In genomic region chr17:46634844-46635243, GRCh38 we compare ENCODE assay signal across 5 cellular contexts. TPM values are rescaled to one million over a fixed set of nuclear protein-coding genes. Genes with fewer than 3 reads are reported as not detected.
DNase-seq lines count a peak whose midpoint lies in the region; ATAC-seq, FAIRE-seq and TF ChIP-seq lines count a peak whose summit lies in the region.
"Not testable (repeated sequence)": the region's sequence is repeated elsewhere in the genome, so short reads cannot be mapped to it uniquely, and the experiment has no call there.

No MANE protein-coding gene starts in this region.

- not testable (repeated sequence) for H2AFZ ChIP-seq in GM12878 (ENCODE audit: control insufficient read depth, low read depth, low read length); keratinocyte (ENCODE audit: control insufficient read depth, low read length)

- H3K4me2 ChIP-seq in A549; GM12878 (ENCODE audit: control insufficient read depth, insufficient read depth); keratinocyte (ENCODE audit: control insufficient read depth, extremely low read depth, insufficient read depth, low read depth, low read length): not testable (repeated sequence)

- RAD21 ChIA-PET in GM12878 (lab: Charles Lee; ENCODE audit: unreplicated experiment) = not testable (repeated sequence)

- not testable (repeated sequence) for H3K4me1 ChIP-seq in A549; GM12878 (ENCODE audit: control insufficient read depth, insufficient read depth, low read length); keratinocyte (ENCODE audit: control insufficient read depth, extremely low read depth, insufficient read depth, low read length)

- H3K79me2 ChIP-seq in GM12878 (ENCODE audit: control insufficient read depth, insufficient read depth, low read length); keratinocyte (ENCODE audit: control insufficient read depth, insufficient read depth, low read length): not testable (repeated sequence)

- intact Hi-C loops in GM12878 (cut with micrococcal nuclease; ENCODE audit: unreplicated experiment) = not testable (repeated sequence)

- CTCF ChIA-PET in A549 (lab: Yijun Ruan, JAX); GM12878 (lab: Yijun Ruan, JAX): not testable (repeated sequence)

- H3K4me1 Mint-ChIP-seq in central memory CD8-positive, alpha-beta T cell = not testable (repeated sequence)

- not testable (repeated sequence) for H4K20me1 ChIP-seq in GM12878 (ENCODE audit: control insufficient read depth, insufficient read depth); keratinocyte (ENCODE audit: control insufficient read depth, extremely low read depth, insufficient read depth, low read length)

- H3K27me3 ChIP-seq in GM12878 (replicated peaks in 1 of 2; ENCODE audit: control insufficient read depth in 2 of 2, insufficient read depth in 2 of 2, low read length in 1 of 2); keratinocyte (ENCODE audit: control insufficient read depth, extremely low read depth, insufficient read depth, low read length): not testable (repeated sequence)

- dilution Hi-C loops in keratinocyte (cut with MboI; ENCODE audit: extremely low pct_ligation_motif_present, low sequenced_read_pairs) = not testable (repeated sequence)

- H3K36me3 Mint-ChIP-seq in central memory CD8-positive, alpha-beta T cell (ENCODE audit: insufficient read depth) = not testable (repeated sequence)

- not testable (repeated sequence) for H3K4me3 Mint-ChIP-seq in central memory CD8-positive, alpha-beta T cell

- in situ Hi-C loops in GM12878 (cut with MboI) = not testable (repeated sequence)

- not testable (repeated sequence) for DNase-seq in A549 (ENCODE audit: low read depth in 1 of 2, low spot score in 1 of 2); H54 (ENCODE audit: insufficient read length, low spot score); GM12878 (ENCODE audit: low read depth, low spot score); central memory CD8-positive, alpha-beta T cell (ENCODE audit: low spot score in 2 of 2); keratinocyte (ENCODE audit: low read depth, low spot score)

- H3K9me3 Mint-ChIP-seq in central memory CD8-positive, alpha-beta T cell = not testable (repeated sequence)

- H3K9me3 ChIP-seq in A549; GM12878 (replicated peaks; ENCODE audit: control insufficient read depth, insufficient read depth, low read length); keratinocyte (ENCODE audit: control insufficient read depth, low read depth, low read length): not testable (repeated sequence)

- TF ChIP-seq RAD21 in A549 (conservative IDR thresholded peaks at IDR 0.05 in 1 of 2, IDR thresholded peaks at IDR 0.05 in 1 of 2); GM12878 (IDR thresholded peaks at IDR 0.05; ENCODE audit: insufficient read depth, low read depth, low read length): not testable (repeated sequence)

- H3K4me3 ChIP-seq in A549; GM12878; keratinocyte (ENCODE audit: control insufficient read depth in 2 of 3, extremely low read depth in 1 of 3, insufficient read depth in 2 of 3, low read depth in 1 of 3, low read length in 3 of 3): not testable (repeated sequence)

- not testable (repeated sequence) for TF ChIP-seq EP300 in A549 (IDR thresholded peaks at IDR 0.05); GM12878 (IDR thresholded peaks at IDR 0.05; ENCODE audit: borderline replicate concordance in 1 of 2, control insufficient read depth in 1 of 2, low read depth in 2 of 2, low read length in 2 of 2)

- POLR2A ChIA-PET in A549 (lab: Yijun Ruan, JAX); GM12878 (lab: Charles Lee): not testable (repeated sequence)

- FAIRE-seq in A549 (lab: Jason Lieb, UNC) (peak; percentile 59), H54 (lab: Jason Lieb, UNC) (peak; percentile 36), GM12878 (lab: Jason Lieb, UNC) (peak; percentile 44), keratinocyte (lab: Jason Lieb, UNC) (peak; percentile 32)

- not testable (repeated sequence) for BruUV-seq in GM12878 (replicated peaks; lab: Mats Ljungman, UMichigan)

- H3K9ac ChIP-seq in GM12878 (ENCODE audit: control insufficient read depth, insufficient read depth, low read length); keratinocyte (ENCODE audit: control insufficient read depth, extremely low read depth, insufficient read depth, low read length): not testable (repeated sequence)

- SMC1A ChIA-PET in GM12878 (lab: Charles Lee; ENCODE audit: uncharacterized antibody, unreplicated experiment) = not testable (repeated sequence)

- not testable (repeated sequence) for H3K27me3 Mint-ChIP-seq in central memory CD8-positive, alpha-beta T cell

- TF ChIP-seq CTCF in A549 (IDR thresholded peaks at IDR 0.05); GM12878 (IDR thresholded peaks at IDR 0.05 in 2 of 3, conservative IDR thresholded peaks at IDR 0.05 in 1 of 3; ENCODE audit: control insufficient read depth in 2 of 3, extremely low read depth in 1 of 3, insufficient read depth in 1 of 3, low read depth in 3 of 3, low read length in 3 of 3); keratinocyte (optimal IDR thresholded peaks at IDR 0.05 in 1 of 3, IDR thresholded peaks at IDR 0.05 in 1 of 3, conservative IDR thresholded peaks at IDR 0.05 in 1 of 3; ENCODE audit: extremely low read depth in 1 of 3, insufficient read depth in 2 of 3, low read length in 3 of 3): not testable (repeated sequence)

- H3K27ac ChIP-seq in A549; GM12878 (ENCODE audit: control insufficient read depth, insufficient read depth); keratinocyte (ENCODE audit: control insufficient read depth, insufficient read depth, low read length): not testable (repeated sequence)

- not testable (repeated sequence) for H3K27ac Mint-ChIP-seq in central memory CD8-positive, alpha-beta T cell (ENCODE audit: low read depth)

- not testable (repeated sequence) for H3K9me1 ChIP-seq in keratinocyte (ENCODE audit: control insufficient read depth, extremely low read depth, insufficient read depth, low read length)

- not testable (repeated sequence) for TF ChIP-seq POLR2A in A549 (IDR thresholded peaks at IDR 0.05; ENCODE audit: low read length); H54 (IDR thresholded peaks at IDR 0.05; ENCODE audit: low read depth, low read length); GM12878 (IDR thresholded peaks at IDR 0.05; ENCODE audit: low read depth, low read length)

- H3K36me3 ChIP-seq in GM12878 (ENCODE audit: control insufficient read depth in 2 of 2, insufficient read depth in 2 of 2, low read length in 1 of 2); keratinocyte (ENCODE audit: control insufficient read depth in 2 of 2, extremely low read depth in 1 of 2, insufficient read depth in 2 of 2, low read length in 2 of 2): not testable (repeated sequence)

- not testable (repeated sequence) for ATAC-seq in A549, GM12878
- peak; percentile 65 for ATAC-seq in central memory CD8-positive, alpha-beta T cell (replicated peaks; ENCODE audit: extremely low read depth, poor library complexity, severe bottlenecking)

RNA-seq across cellular contexts. Expression of gene NSF, which starts 44.4 kb away (rescaled TPM):
- 61.2 and 63.1 TPM in 2 replicates for polyA plus RNA-seq in A549 (2011; rRNA removed)
- polyA plus RNA-seq in A549 (2012; cell fraction: cytosol; rRNA removed) = 15.2 and 17.1 TPM in 2 replicates
- 11.6 and 14.1 TPM in 2 replicates for polyA plus RNA-seq in A549 (2012; cell fraction: nucleus; rRNA removed)
- 30.1 to 31.4 TPM (median 31.0 TPM) in 3 replicates for polyA plus RNA-seq in A549 (2017; fragmentation: RNase III; extraction: RNeasy Plus Mini Kit Qiagen cat#74134 plus additional on column Dnase treatment)
- 41.3 and 45.7 TPM in 2 replicates for polyA minus RNA-seq in A549 (2011; rRNA and poly(A)+ RNA removed)
- total RNA-seq in GM12878 (2013; cell fraction: nucleolus; rRNA removed) = 12.1 and 16.4 TPM in 2 replicates
- total RNA-seq in GM12878 (2014; rRNA removed) = 14.4 and 16.9 TPM in 2 replicates
- 15.5 and 15.8 TPM in 2 replicates for total RNA-seq in GM12878 (2014; rRNA removed; fragmentation: Illumina TruSeq; extraction: Trizol)
- total RNA-seq in GM12878 (2021) = 16.0 and 18.1 TPM in 2 replicates
- polyA plus RNA-seq in GM12878 (2011; ENCODE audit: low read depth) = 11.7 TPM
- 16.6 and 18.7 TPM in 2 replicates for polyA plus RNA-seq in GM12878 (2011; rRNA removed)
- 8.2 and 9.3 TPM in 2 replicates for polyA plus RNA-seq in GM12878 (2011; cell fraction: cytosol; rRNA removed)
- polyA plus RNA-seq in GM12878 (2011; cell fraction: nucleus; rRNA removed) = 9.5 and 11.4 TPM in 2 replicates
- 11.1 and 14.5 TPM in 2 replicates for polyA plus RNA-seq in GM12878 (2012)
- 17.2 and 19.4 TPM in 2 replicates for polyA plus RNA-seq in GM12878 (2014; fragmentation: Illumina TruSeq; extraction: Trizol)
- 1 to 10 TPM; 6.8 to 7.6 TPM for polyA plus RNA-seq in GM12878 (2014; fragmentation: Nextera tagmentation; extraction: Ambion mirVana)
- polyA plus RNA-seq in GM12878 (2014; rRNA removed) = 8.9 and 10.2 TPM in 2 replicates
- 10 to 100 TPM; 24.3 to 25.6 TPM for polyA plus RNA-seq in GM12878 (2016; fragmentation: Nextera tagmentation; extraction: Ambion mirVana)
- 15.1 and 26.7 TPM in 2 replicates for polyA minus RNA-seq in GM12878 (2011; rRNA and poly(A)+ RNA removed)
- 3.7 and 6.3 TPM in 2 replicates for polyA minus RNA-seq in GM12878 (2011; cell fraction: cytosol; rRNA and poly(A)+ RNA removed)
- polyA minus RNA-seq in GM12878 (2011; cell fraction: nucleus; rRNA and poly(A)+ RNA removed) = 16.3 and 22.1 TPM in 2 replicates
- polyA plus RNA-seq in keratinocyte = 24.6 to 32.3 TPM (median 29.7 TPM) in 3 replicates
- 17.0 TPM for polyA plus RNA-seq in keratinocyte (2011; ENCODE audit: low read depth)
- polyA plus RNA-seq in keratinocyte (2011; cell fraction: cytosol; rRNA removed) = 18.2 and 32.8 TPM in 2 replicates
- polyA plus RNA-seq in keratinocyte (2011; cell fraction: nucleus; rRNA removed) = 30.0 and 34.6 TPM in 2 replicates
- polyA plus RNA-seq in keratinocyte (2012; ENCODE audit: low replicate concordance) = 20.4 and 20.6 TPM in 2 replicates
- 21.2 to 49.6 TPM (median 33.9 TPM) in 3 replicates for polyA minus RNA-seq in keratinocyte
- polyA minus RNA-seq in keratinocyte (2011; cell fraction: cytosol; rRNA and poly(A)+ RNA removed) = 15.9 TPM
- polyA minus RNA-seq in keratinocyte (2011; cell fraction: nucleus; rRNA and poly(A)+ RNA removed) = 47.7 and 79.3 TPM in 2 replicates

RNA-seq across cellular contexts. Expression of gene ARL17A, which starts 55.4 kb away (rescaled TPM):
- polyA plus RNA-seq in A549 (2011; rRNA removed) (18.6 and 20.5 TPM in 2 replicates), A549 (2017; fragmentation: RNase III; extraction: RNeasy Plus Mini Kit Qiagen cat#74134 plus additional on column Dnase treatment) (9.3 to 10.0 TPM (median 9.3 TPM) in 3 replicates), GM12878 (2011; rRNA removed) (38.7 and 39.1 TPM in 2 replicates), GM12878 (2014; fragmentation: Illumina TruSeq; extraction: Trizol) (20.3 and 23.9 TPM in 2 replicates), GM12878 (2014; fragmentation: Nextera tagmentation; extraction: Ambion mirVana) (1 to 10 TPM; 4.0 to 5.9 TPM), GM12878 (2014; rRNA removed) (20.2 and 20.7 TPM in 2 replicates), GM12878 (2016; fragmentation: Nextera tagmentation; extraction: Ambion mirVana) (10 to 100 TPM; 16.3 to 19.0 TPM), keratinocyte (4.0 to 9.1 TPM (median 7.0 TPM) in 3 replicates)
- polyA plus RNA-seq in A549 (2012; cell fraction: cytosol; rRNA removed) = 11.1 and 11.8 TPM in 2 replicates
- 35.7 and 36.3 TPM in 2 replicates for polyA plus RNA-seq in A549 (2012; cell fraction: nucleus; rRNA removed)
- 51.7 and 52.8 TPM in 2 replicates for polyA minus RNA-seq in A549 (2011; rRNA and poly(A)+ RNA removed)
- total RNA-seq in GM12878 (2013; cell fraction: nucleolus; rRNA removed) = 255 and 258 TPM in 2 replicates
- total RNA-seq in GM12878 (2014; rRNA removed) (11.0 and 12.6 TPM in 2 replicates), GM12878 (2014; rRNA removed; fragmentation: Illumina TruSeq; extraction: Trizol) (17.0 and 17.3 TPM in 2 replicates), GM12878 (2021) (15.1 and 20.0 TPM in 2 replicates)
- 11.4 TPM for polyA plus RNA-seq in GM12878 (2011; ENCODE audit: low read depth)
- 34.6 and 44.1 TPM in 2 replicates for polyA plus RNA-seq in GM12878 (2011; cell fraction: cytosol; rRNA removed)
- 127 and 136 TPM in 2 replicates for polyA plus RNA-seq in GM12878 (2011; cell fraction: nucleus; rRNA removed)
- polyA plus RNA-seq in GM12878 (2012) = 13.9 and 14.3 TPM in 2 replicates
- 43.6 and 49.0 TPM in 2 replicates for polyA minus RNA-seq in GM12878 (2011; rRNA and poly(A)+ RNA removed)
- polyA minus RNA-seq in GM12878 (2011; cell fraction: cytosol; rRNA and poly(A)+ RNA removed) = 3.9 and 6.8 TPM in 2 replicates
- polyA minus RNA-seq in GM12878 (2011; cell fraction: nucleus; rRNA and poly(A)+ RNA removed) = 49.8 and 80.9 TPM in 2 replicates
- 3.8 TPM for polyA plus RNA-seq in keratinocyte (2011; ENCODE audit: low read depth)
- 4.0 and 8.7 TPM in 2 replicates for polyA plus RNA-seq in keratinocyte (2011; cell fraction: cytosol; rRNA removed)
- polyA plus RNA-seq in keratinocyte (2011; cell fraction: nucleus; rRNA removed) = 22.5 and 47.4 TPM in 2 replicates
- 3.0 and 4.7 TPM in 2 replicates for polyA plus RNA-seq in keratinocyte (2012; ENCODE audit: low replicate concordance)
- 15.3 to 18.4 TPM (median 18.0 TPM) in 3 replicates for polyA minus RNA-seq in keratinocyte
- polyA minus RNA-seq in keratinocyte (2011; cell fraction: cytosol; rRNA and poly(A)+ RNA removed) = 2.3 TPM
- polyA minus RNA-seq in keratinocyte (2011; cell fraction: nucleus; rRNA and poly(A)+ RNA removed) = 5.9 and 13.1 TPM in 2 replicates
